Comparison of ENCODE assay signal across 8 cellular contexts in genomic region chr19:15473821-15474220, GRCh38. TPM values are rescaled to one million over a fixed set of nuclear protein-coding genes. Genes with fewer than 3 reads are reported as not detected.
"Had no signal": no experiment of that assay in that cellular context is flagged by ENCODE, and none has a peak within 500 bp of the region (broad histone marks: within the 10 kb centered on the region; RNA-seq: fewer than 3 reads in every experiment).

No MANE protein-coding gene starts in this region.

RNA-seq across cellular contexts. Expression of gene PGLYRP2, which starts 5.5 kb away (rescaled TPM):
- total RNA-seq: HT1080, IMR-90, LHCN-M2, MCF 10A, OCI-LY7, PC-3, SK-MEL-5 had no signal

RNA-seq across cellular contexts. Expression of gene RASAL3, which starts 9.5 kb away (rescaled TPM):
- total RNA-seq: HepG2, HT1080, IMR-90, MCF 10A, PC-3, SK-MEL-5 had no signal

RNA-seq across cellular contexts. Expression of gene CYP4F22, which starts 34.5 kb away (rescaled TPM):
- total RNA-seq: HepG2, HT1080, IMR-90, LHCN-M2, MCF 10A, OCI-LY7, SK-MEL-5 had no signal
